8 cellular contexts compared by ENCODE assay signal in genomic region chr1:36397083-36397377, GRCh38. TPM values are rescaled to one million over a fixed set of nuclear protein-coding genes. Genes with fewer than 3 reads are reported as not detected.
DNase-seq lines count a peak whose midpoint lies in the region; ATAC-seq, FAIRE-seq and TF ChIP-seq lines count a peak whose summit lies in the region.

No MANE protein-coding gene starts in this region.

- H3K4me3 Mint-ChIP-seq in mesothelial cell of epicardium = peak overlapping the region; percentile 96

- FAIRE-seq in bronchial epithelial cell (lab: Jason Lieb, UNC) = no peak

- H3K4me3 ChIP-seq in HL-60 (replicated peaks; ENCODE audit: insufficient read depth, low read length) (peak overlapping the region; percentile 92), bronchial epithelial cell (ENCODE audit: low read depth, low read length) (peak overlapping the region; percentile 68)

- peak overlapping the region; percentile 99 for H3K27ac Mint-ChIP-seq in mesothelial cell of epicardium

- H3K36me3 Mint-ChIP-seq in mesothelial cell of epicardium = peaks cover 8% of the 10 kb centered on the region

- H3K27me3 ChIP-seq in HL-60 (ENCODE audit: insufficient read depth, poor library complexity, severe bottlenecking) (no peaks in the 10 kb centered on the region), bronchial epithelial cell (ENCODE audit: control insufficient read depth, insufficient read depth, low read length) (no peaks in the 10 kb centered on the region)

- peaks cover 36% of the 10 kb centered on the region for H3K4me1 Mint-ChIP-seq in mesothelial cell of epicardium

- DNase-seq in HL-60 (ENCODE audit: low read depth in 1 of 2, low spot score in 1 of 2) (no peak), bronchial epithelial cell (ENCODE audit: low read depth) (no peak), mesothelial cell of epicardium (ENCODE audit: low spot score in 2 of 2, unreplicated experiment in 2 of 2) (no peak), amygdala (lab: John Stamatoyannopoulos, UW) (no peak), globus pallidus (ENCODE audit: low spot score) (no peak), A172 (ENCODE audit: low spot score) (no peak), DMS 273 treated with DMSO at 0.1 percent for 48 hours (lab: John Stamatoyannopoulos, UW) (no peak)

- H3K27me3 Mint-ChIP-seq in mesothelial cell of epicardium (ENCODE audit: low read depth) = no peaks in the 10 kb centered on the region

- TF ChIP-seq CTCF in HL-60 (IDR thresholded peaks at IDR 0.05; ENCODE audit: insufficient read depth, low read length) (no peak), bronchial epithelial cell (IDR thresholded peaks at IDR 0.05; ENCODE audit: insufficient read depth, low read length, severe bottlenecking) (no peak), mesothelial cell of epicardium (IDR thresholded peaks at IDR 0.05; ENCODE audit: unreplicated experiment) (no peak)

- H3K27ac ChIP-seq in HL-60 (replicated peaks) = peak overlapping the region; percentile 78

- peaks cover 3% of the 10 kb centered on the region for H3K36me3 ChIP-seq in bronchial epithelial cell (ENCODE audit: control insufficient read depth, insufficient read depth, low read length)

- peak; percentile 33 for ATAC-seq in GM18858 (IDR thresholded peaks at IDR 0.05; ENCODE audit: unreplicated experiment)

- H3K9me3 Mint-ChIP-seq in mesothelial cell of epicardium = no peaks in the 10 kb centered on the region

RNA-seq across cellular contexts. Expression of gene LSM10, which starts 0.7 kb away (rescaled TPM):
- total RNA-seq in bronchial epithelial cell = 7.6 and 11.5 TPM in 2 replicates
- 24.7 to 26.1 TPM (median 26.0 TPM) in 3 replicates for total RNA-seq in mesothelial cell of epicardium
- 6.4 and 7.0 TPM in 2 replicates for total RNA-seq in A172 (2014; rRNA removed; shearing (Covaris generic))

RNA-seq across cellular contexts. Expression of gene STK40, which starts 11.3 kb away (rescaled TPM):
- total RNA-seq in bronchial epithelial cell = 9.0 and 12.3 TPM in 2 replicates
- 40.1 to 43.6 TPM (median 42.7 TPM) in 3 replicates for total RNA-seq in mesothelial cell of epicardium
- total RNA-seq in A172 (2014; rRNA removed; shearing (Covaris generic)) = 13.8 and 17.1 TPM in 2 replicates

RNA-seq across cellular contexts. Expression of gene OSCP1, which starts 53.2 kb away (rescaled TPM):
- total RNA-seq in bronchial epithelial cell = 3.7 and 8.8 TPM in 2 replicates
- total RNA-seq in mesothelial cell of epicardium = 7.0 to 8.9 TPM (median 7.3 TPM) in 3 replicates
- total RNA-seq in A172 (2014; rRNA removed; shearing (Covaris generic)) = 5.8 and 9.2 TPM in 2 replicates
